1 cellular context compared by ENCODE assay signal in the genomic region with DNA sequence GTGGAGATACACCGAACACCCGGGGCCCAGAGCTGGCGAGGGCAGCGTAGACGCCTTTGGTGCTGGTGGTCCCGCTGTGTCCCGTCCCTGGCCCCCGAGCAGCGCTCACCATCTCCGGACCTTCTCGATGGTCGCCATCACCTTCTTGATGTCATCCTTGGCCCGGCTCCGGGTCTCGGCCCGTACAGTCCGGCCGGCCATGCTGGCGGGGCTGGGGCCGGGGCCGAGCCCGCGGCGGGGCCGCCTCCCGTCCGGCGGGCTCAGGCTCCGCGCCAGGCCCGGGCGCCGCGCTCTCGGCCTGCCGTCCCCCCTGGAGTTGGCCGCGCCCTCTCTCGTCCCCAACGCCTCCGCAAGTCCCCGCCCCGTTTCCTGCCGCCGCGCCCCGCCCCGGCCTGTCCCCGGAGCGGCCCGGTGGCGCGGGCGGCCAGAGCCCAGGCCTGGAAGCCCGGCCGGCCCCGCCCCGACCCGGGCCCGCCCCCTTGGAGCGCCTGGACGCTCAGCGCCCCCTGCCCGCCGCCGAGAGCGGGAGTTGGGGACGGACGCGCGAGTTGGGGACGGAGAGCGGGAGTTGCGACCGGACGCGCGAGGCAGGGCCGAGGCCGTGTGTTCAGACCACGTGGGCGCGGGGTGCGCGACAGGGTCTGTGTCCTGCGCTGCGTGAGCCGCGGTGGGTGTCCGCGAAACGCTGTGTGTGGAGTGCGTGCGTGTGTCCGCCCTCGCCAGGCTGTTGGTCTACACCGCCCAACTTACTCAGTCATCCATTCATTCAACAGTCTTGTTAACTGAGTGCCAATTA.
A peak's percentile ranks its signal among the peaks of the same experiment; 100 is the strongest.
TF ChIP-seq lines count a peak whose summit lies in the region.

Gene BCL7C, minus strand, starts transcription at position 334 of the 796 bp plus-strand sequence. Its CDS starts 133 bp downstream, at position 201.

TF ChIP-seq in K562, 482 proteins besides CTCF, POLR2A, EP300 and RAD21 (continued from another document and continues in another):
- TF ChIP-seq ERF (CRISPR knock-in tag; IDR thresholded peaks at IDR 0.05) (0 out of 2 replicates have a peak, but pooled peaks have one; percentile 26), STAT5A (IDR thresholded peaks at IDR 0.05; ENCODE audit: borderline replicate concordance, low read length) (no peak), ZBTB17 (CRISPR knock-in tag; IDR thresholded peaks at IDR 0.05) (peak; percentile 60; the same call in 1 of the 2 replicates), ZNF316 (IDR thresholded peaks at IDR 0.05) (no peak), ZEB2 (IDR thresholded peaks at IDR 0.05) (no peak), RBFOX2 (IDR thresholded peaks at IDR 0.05; ENCODE audit: low read depth, low read length) (peak; percentile 95), RAD51 (IDR thresholded peaks at IDR 0.05; ENCODE audit: borderline replicate concordance, low read depth) (peak; percentile 72), TBP (optimal IDR thresholded peaks at IDR 0.05; ENCODE audit: low read depth, low read length) (peak; percentile 51), KAT2B (IDR thresholded peaks at IDR 0.05; ENCODE audit: low read depth, low read length) (no peak), ZNF449 (CRISPR knock-in tag; IDR thresholded peaks at IDR 0.05) (no peak), HMG20A (CRISPR knock-in tag; conservative IDR thresholded peaks at IDR 0.05) (no peak), CCNT2 (IDR thresholded peaks at IDR 0.05; ENCODE audit: borderline replicate concordance, extremely low read depth, insufficient read length, low read depth, low read length) (peak; percentile 67), GABPB1 (CRISPR knock-in tag; IDR thresholded peaks at IDR 0.05) (peak; percentile 91), XRCC3 (IDR thresholded peaks at IDR 0.05) (no peak), STAT5B (CRISPR knock-in tag; IDR thresholded peaks at IDR 0.05) (no peak), BRF1 (IDR thresholded peaks at IDR 0.05; ENCODE audit: borderline replicate concordance, extremely low read depth, insufficient read length) (no peak), ZSCAN29 (IDR thresholded peaks at IDR 0.05) (peak; percentile 84), SPI1 (IDR thresholded peaks at IDR 0.05; ENCODE audit: borderline replicate concordance, low read depth, low read length) (no peak), PRMT5 (CRISPR knock-in tag; IDR thresholded peaks at IDR 0.05) (no peak), ZFX (CRISPR knock-in tag; IDR thresholded peaks at IDR 0.05) (peak; percentile 92), KLF6 (CRISPR knock-in tag; IDR thresholded peaks at IDR 0.05; ENCODE audit: borderline replicate concordance) (no peak; the same call in 1 of the 2 replicates), NELFE (IDR thresholded peaks at IDR 0.05; ENCODE audit: insufficient read depth, insufficient read length) (no peak), ZNF699 (CRISPR knock-in tag; IDR thresholded peaks at IDR 0.05; ENCODE audit: insufficient replicate concordance) (no peak), NR2F6 (CRISPR knock-in tag; IDR thresholded peaks at IDR 0.05) (no peak), NRF1 (conservative IDR thresholded peaks at IDR 0.05 in 1 of 2, IDR thresholded peaks at IDR 0.05 in 1 of 2) (peak; percentile 62 to 68), TGIF2 (CRISPR knock-in tag; IDR thresholded peaks at IDR 0.05) (peak; percentile 50; the same call in 1 of the 2 replicates), HINFP (tag; conservative IDR thresholded peaks at IDR 0.05; ENCODE audit: low read depth) (no peak), ZNF395 (CRISPR knock-in tag; IDR thresholded peaks at IDR 0.05) (peak; percentile 94), POLR2AphosphoS2 (IDR thresholded peaks at IDR 0.05; ENCODE audit: low read length) (no peak), NFATC3 (IDR thresholded peaks at IDR 0.05) (no peak), SUPT5H (IDR thresholded peaks at IDR 0.05) (peak; percentile 69), ZNF277 (CRISPR knock-in tag; IDR thresholded peaks at IDR 0.05; ENCODE audit: borderline replicate concordance) (no peak), DLX4 (CRISPR knock-in tag; IDR thresholded peaks at IDR 0.05) (no peak), NCOA2 (IDR thresholded peaks at IDR 0.05; ENCODE audit: partially characterized antibody in 2 of 2) (no peak), RHOXF2B (CRISPR knock-in tag; conservative IDR thresholded peaks at IDR 0.05) (no peak), CBX5 (IDR thresholded peaks at IDR 0.05; ENCODE audit: borderline replicate concordance, low read depth) (no peak)
- TF ChIP-seq, protein P1, sequence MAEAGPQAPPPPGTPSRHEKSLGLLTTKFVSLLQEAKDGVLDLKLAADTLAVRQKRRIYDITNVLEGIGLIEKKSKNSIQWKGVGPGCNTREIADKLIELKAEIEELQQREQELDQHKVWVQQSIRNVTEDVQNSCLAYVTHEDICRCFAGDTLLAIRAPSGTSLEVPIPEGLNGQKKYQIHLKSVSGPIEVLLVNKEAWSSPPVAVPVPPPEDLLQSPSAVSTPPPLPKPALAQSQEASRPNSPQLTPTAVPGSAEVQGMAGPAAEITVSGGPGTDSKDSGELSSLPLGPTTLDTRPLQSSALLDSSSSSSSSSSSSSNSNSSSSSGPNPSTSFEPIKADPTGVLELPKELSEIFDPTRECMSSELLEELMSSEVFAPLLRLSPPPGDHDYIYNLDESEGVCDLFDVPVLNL (CRISPR knock-in tag; IDR thresholded peaks at IDR 0.05; ENCODE audit: low read depth): peak; percentile 93
- TF ChIP-seq, protein P2, sequence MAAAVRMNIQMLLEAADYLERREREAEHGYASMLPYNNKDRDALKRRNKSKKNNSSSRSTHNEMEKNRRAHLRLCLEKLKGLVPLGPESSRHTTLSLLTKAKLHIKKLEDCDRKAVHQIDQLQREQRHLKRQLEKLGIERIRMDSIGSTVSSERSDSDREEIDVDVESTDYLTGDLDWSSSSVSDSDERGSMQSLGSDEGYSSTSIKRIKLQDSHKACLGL (CRISPR knock-in tag; IDR thresholded peaks at IDR 0.05; ENCODE audit: borderline replicate concordance, poor library complexity, severe bottlenecking): peak; percentile 79
- TF ChIP-seq, protein P3, sequence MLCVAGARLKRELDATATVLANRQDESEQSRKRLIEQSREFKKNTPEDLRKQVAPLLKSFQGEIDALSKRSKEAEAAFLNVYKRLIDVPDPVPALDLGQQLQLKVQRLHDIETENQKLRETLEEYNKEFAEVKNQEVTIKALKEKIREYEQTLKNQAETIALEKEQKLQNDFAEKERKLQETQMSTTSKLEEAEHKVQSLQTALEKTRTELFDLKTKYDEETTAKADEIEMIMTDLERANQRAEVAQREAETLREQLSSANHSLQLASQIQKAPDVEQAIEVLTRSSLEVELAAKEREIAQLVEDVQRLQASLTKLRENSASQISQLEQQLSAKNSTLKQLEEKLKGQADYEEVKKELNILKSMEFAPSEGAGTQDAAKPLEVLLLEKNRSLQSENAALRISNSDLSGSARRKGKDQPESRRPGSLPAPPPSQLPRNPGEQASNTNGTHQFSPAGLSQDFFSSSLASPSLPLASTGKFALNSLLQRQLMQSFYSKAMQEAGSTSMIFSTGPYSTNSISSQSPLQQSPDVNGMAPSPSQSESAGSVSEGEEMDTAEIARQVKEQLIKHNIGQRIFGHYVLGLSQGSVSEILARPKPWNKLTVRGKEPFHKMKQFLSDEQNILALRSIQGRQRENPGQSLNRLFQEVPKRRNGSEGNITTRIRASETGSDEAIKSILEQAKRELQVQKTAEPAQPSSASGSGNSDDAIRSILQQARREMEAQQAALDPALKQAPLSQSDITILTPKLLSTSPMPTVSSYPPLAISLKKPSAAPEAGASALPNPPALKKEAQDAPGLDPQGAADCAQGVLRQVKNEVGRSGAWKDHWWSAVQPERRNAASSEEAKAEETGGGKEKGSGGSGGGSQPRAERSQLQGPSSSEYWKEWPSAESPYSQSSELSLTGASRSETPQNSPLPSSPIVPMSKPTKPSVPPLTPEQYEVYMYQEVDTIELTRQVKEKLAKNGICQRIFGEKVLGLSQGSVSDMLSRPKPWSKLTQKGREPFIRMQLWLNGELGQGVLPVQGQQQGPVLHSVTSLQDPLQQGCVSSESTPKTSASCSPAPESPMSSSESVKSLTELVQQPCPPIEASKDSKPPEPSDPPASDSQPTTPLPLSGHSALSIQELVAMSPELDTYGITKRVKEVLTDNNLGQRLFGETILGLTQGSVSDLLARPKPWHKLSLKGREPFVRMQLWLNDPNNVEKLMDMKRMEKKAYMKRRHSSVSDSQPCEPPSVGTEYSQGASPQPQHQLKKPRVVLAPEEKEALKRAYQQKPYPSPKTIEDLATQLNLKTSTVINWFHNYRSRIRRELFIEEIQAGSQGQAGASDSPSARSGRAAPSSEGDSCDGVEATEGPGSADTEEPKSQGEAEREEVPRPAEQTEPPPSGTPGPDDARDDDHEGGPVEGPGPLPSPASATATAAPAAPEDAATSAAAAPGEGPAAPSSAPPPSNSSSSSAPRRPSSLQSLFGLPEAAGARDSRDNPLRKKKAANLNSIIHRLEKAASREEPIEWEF (CRISPR knock-in tag; IDR thresholded peaks at IDR 0.05): peak; percentile 75; the same call in 1 of the 2 replicates
- TF ChIP-seq, protein P4, sequence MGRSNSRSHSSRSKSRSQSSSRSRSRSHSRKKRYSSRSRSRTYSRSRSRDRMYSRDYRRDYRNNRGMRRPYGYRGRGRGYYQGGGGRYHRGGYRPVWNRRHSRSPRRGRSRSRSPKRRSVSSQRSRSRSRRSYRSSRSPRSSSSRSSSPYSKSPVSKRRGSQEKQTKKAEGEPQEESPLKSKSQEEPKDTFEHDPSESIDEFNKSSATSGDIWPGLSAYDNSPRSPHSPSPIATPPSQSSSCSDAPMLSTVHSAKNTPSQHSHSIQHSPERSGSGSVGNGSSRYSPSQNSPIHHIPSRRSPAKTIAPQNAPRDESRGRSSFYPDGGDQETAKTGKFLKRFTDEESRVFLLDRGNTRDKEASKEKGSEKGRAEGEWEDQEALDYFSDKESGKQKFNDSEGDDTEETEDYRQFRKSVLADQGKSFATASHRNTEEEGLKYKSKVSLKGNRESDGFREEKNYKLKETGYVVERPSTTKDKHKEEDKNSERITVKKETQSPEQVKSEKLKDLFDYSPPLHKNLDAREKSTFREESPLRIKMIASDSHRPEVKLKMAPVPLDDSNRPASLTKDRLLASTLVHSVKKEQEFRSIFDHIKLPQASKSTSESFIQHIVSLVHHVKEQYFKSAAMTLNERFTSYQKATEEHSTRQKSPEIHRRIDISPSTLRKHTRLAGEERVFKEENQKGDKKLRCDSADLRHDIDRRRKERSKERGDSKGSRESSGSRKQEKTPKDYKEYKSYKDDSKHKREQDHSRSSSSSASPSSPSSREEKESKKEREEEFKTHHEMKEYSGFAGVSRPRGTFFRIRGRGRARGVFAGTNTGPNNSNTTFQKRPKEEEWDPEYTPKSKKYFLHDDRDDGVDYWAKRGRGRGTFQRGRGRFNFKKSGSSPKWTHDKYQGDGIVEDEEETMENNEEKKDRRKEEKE (IDR thresholded peaks at IDR 0.05; ENCODE audit: borderline replicate concordance in 1 of 2, control insufficient read depth in 1 of 2, low read depth in 2 of 2, low read length in 1 of 2): no peak
- TF ChIP-seq, protein P5, sequence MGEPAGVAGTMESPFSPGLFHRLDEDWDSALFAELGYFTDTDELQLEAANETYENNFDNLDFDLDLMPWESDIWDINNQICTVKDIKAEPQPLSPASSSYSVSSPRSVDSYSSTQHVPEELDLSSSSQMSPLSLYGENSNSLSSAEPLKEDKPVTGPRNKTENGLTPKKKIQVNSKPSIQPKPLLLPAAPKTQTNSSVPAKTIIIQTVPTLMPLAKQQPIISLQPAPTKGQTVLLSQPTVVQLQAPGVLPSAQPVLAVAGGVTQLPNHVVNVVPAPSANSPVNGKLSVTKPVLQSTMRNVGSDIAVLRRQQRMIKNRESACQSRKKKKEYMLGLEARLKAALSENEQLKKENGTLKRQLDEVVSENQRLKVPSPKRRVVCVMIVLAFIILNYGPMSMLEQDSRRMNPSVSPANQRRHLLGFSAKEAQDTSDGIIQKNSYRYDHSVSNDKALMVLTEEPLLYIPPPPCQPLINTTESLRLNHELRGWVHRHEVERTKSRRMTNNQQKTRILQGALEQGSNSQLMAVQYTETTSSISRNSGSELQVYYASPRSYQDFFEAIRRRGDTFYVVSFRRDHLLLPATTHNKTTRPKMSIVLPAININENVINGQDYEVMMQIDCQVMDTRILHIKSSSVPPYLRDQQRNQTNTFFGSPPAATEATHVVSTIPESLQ (CRISPR knock-in tag; IDR thresholded peaks at IDR 0.05): peak; percentile 98; the same call in 1 of the 2 replicates
